9 cellular contexts compared by ENCODE assay signal in the genomic region with DNA sequence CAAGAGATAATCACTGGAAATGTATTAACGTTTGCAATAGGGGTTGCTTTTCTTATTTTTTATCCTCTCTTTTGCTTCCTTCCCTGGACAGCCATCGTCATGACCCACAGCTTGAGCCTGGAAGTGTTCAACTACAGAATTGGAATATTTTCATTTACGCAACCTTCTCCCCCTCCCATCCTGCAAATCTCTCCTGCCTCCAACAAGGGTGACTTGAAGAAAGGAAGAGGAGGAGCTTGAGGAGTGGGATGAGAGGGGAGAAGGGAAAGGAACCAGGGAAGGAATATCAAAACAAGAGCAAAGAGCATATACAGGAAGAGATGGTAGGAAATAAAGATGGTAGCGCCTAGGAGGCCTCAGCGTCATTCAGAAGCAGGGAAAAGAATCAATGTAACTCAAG. TPM values are rescaled to one million over a fixed set of nuclear protein-coding genes. Genes with fewer than 3 reads are reported as not detected.
DNase-seq lines count a peak whose midpoint lies in the region; ATAC-seq and TF ChIP-seq lines count a peak whose summit lies in the region.
"Had no signal": no experiment of that assay in that cellular context is flagged by ENCODE, and none has a peak within 500 bp of the region (broad histone marks: within the 10 kb centered on the region; RNA-seq: fewer than 3 reads in every experiment).

No MANE protein-coding gene starts in this region.

- peak overlapping the region; percentile 55 for H3K27ac Mint-ChIP-seq in activated naive CD8-positive, alpha-beta T cell treated with anti-CD3 and anti-CD28 coated beads, Interleukin-2, amount 50 U/mL, for 24 hours

- no peak for TF ChIP-seq CTCF in heart left ventricle (IDR thresholded peaks at IDR 0.05)
- no peak for TF ChIP-seq CTCF in uterus (IDR thresholded peaks at IDR 0.05)

- H3K4me1 Mint-ChIP-seq in activated naive CD8-positive, alpha-beta T cell treated with anti-CD3 and anti-CD28 coated beads, Interleukin-2, amount 50 U/mL, for 24 hours = peaks cover 43% of the 10 kb centered on the region

- intact Hi-C loops in heart left ventricle (cut with DNase I) = loop anchor here in 2 of 10 donors (1.0 to 10.0 kb wide), 3 partner anchors 16 to 69 kb away; a partner anchor contains a TSS
- intact Hi-C loops in Right ventricle myocardium superior (cut with DNase I) = no loop called here
- intact Hi-C loops in uterus (cut with DNase I; ENCODE audit: low total_unique reads) = no loop called here

- H3K27ac ChIP-seq in heart left ventricle (peak overlapping the region in 4 of 12 donors; percentile 23 to 93 (median 64)), uterus (peak overlapping the region; percentile 88 to 97)
- H3K27ac ChIP-seq: neutrophil had no signal

- peaks cover 2% of the 10 kb centered on the region for H3K27me3 Mint-ChIP-seq in activated naive CD8-positive, alpha-beta T cell treated with anti-CD3 and anti-CD28 coated beads, Interleukin-2, amount 50 U/mL, for 24 hours

- H3K27me3 ChIP-seq in heart left ventricle = no peaks in the 10 kb centered on the region
- H3K27me3 ChIP-seq in uterus = no peaks in the 10 kb centered on the region
- H3K27me3 ChIP-seq: neutrophil had no signal

- peak overlapping the region in 8 of 12 donors; percentile 72 to 94 (median 87) for H3K4me3 ChIP-seq in heart left ventricle
- peak overlapping the region; percentile 60 to 65 for H3K4me3 ChIP-seq in uterus

- H3K4me3 Mint-ChIP-seq in activated naive CD8-positive, alpha-beta T cell treated with anti-CD3 and anti-CD28 coated beads, Interleukin-2, amount 50 U/mL, for 24 hours = peak overlapping the region; percentile 80

- H3K9me3 Mint-ChIP-seq in activated naive CD8-positive, alpha-beta T cell treated with anti-CD3 and anti-CD28 coated beads, Interleukin-2, amount 50 U/mL, for 24 hours = no peaks in the 10 kb centered on the region

- no peak for ATAC-seq in heart left ventricle
- ATAC-seq in Right ventricle myocardium superior (ENCODE audit: poor library complexity) = no peak
- ATAC-seq in activated naive CD8-positive, alpha-beta T cell treated with anti-CD3 and anti-CD28 coated beads, Interleukin-2, amount 50 U/mL, for 24 hours = no peak
- ATAC-seq in GM19351 (IDR thresholded peaks at IDR 0.05; ENCODE audit: unreplicated experiment) = no peak
- no peak for ATAC-seq in HG02884 (IDR thresholded peaks at IDR 0.05; ENCODE audit: unreplicated experiment)

- DNase-seq in heart left ventricle (no peak), Right ventricle myocardium superior (no peak), iris pigment epithelial cell (ENCODE audit: low read depth) (peak; percentile 27), uterus (no peak)
- DNase-seq in activated naive CD8-positive, alpha-beta T cell treated with anti-CD3 and anti-CD28 coated beads, Interleukin-2, amount 50 U/mL, for 24 hours = no peak
- no peak for DNase-seq in activated CD4-positive, CD25-positive, alpha-beta regulatory T cell (lab: John Stamatoyannopoulos, UW)

- H3K36me3 ChIP-seq in heart left ventricle (peaks cover 0 to 10% (median 0%) of the 10 kb centered on the region in 9 donors), uterus (no peaks in the 10 kb centered on the region)
- H3K36me3 ChIP-seq: neutrophil had no signal

- no peaks in the 10 kb centered on the region for H3K9me3 ChIP-seq in heart left ventricle
- no peaks in the 10 kb centered on the region for H3K9me3 ChIP-seq in uterus
- H3K9me3 ChIP-seq: neutrophil had no signal

- TF ChIP-seq POLR2A in heart left ventricle (IDR thresholded peaks at IDR 0.05) (no peak), uterus (IDR thresholded peaks at IDR 0.05) (no peak)

- peaks cover 35% of the 10 kb centered on the region for H3K36me3 Mint-ChIP-seq in activated naive CD8-positive, alpha-beta T cell treated with anti-CD3 and anti-CD28 coated beads, Interleukin-2, amount 50 U/mL, for 24 hours (ENCODE audit: low read depth)

- peaks cover 0 to 49% (median 21%) of the 10 kb centered on the region in 12 donors for H3K4me1 ChIP-seq in heart left ventricle
- peaks cover 0 to 4% of the 10 kb centered on the region in 2 donors for H3K4me1 ChIP-seq in uterus

- WGBS in heart left ventricle, 4 donors = 64 to 70% (median 67%) methylated on average over 5 of the region's 5 CpGs

RNA-seq across cellular contexts. Expression of a gene that starts 1.6 kb away (rescaled TPM):
- total RNA-seq in heart left ventricle (not detected), Right ventricle myocardium superior (not detected), uterus (under 1 TPM in 2 of 4 donors, not detected in 2; 0.48 to 0.73 TPM)
- polyA plus RNA-seq in heart left ventricle = not detected

RNA-seq across cellular contexts. Expression of a gene that starts 1.6 kb away (rescaled TPM):
- total RNA-seq in heart left ventricle (10 to 100 TPM in 1 of 9 donors, 1 to 10 TPM in 8; 5.0 to 11.4 (median 6.5) TPM), Right ventricle myocardium superior (5.4 TPM), uterus (10 to 100 TPM; 40.9 to 56.1 (median 45.3) TPM)
- 1 to 10 TPM; 3.2 to 5.9 TPM for polyA plus RNA-seq in heart left ventricle
